12 cellular contexts compared by ENCODE assay signal in genomic region chr7:151125459-151125834, GRCh38. TPM values are rescaled to one million over a fixed set of nuclear protein-coding genes. Genes with fewer than 3 reads are reported as not detected.
A peak's percentile ranks its signal among the peaks of the same experiment; 100 is the strongest.
DNase-seq lines count a peak whose midpoint lies in the region; ATAC-seq and TF ChIP-seq lines count a peak whose summit lies in the region.
"Had no signal": no experiment of that assay in that cellular context is flagged by ENCODE, and none has a peak within 500 bp of the region (broad histone marks: within the 10 kb centered on the region; RNA-seq: fewer than 3 reads in every experiment).

No MANE protein-coding gene starts in this region.

- H3K27me3 Mint-ChIP-seq in nephron progenitor cell (ENCODE audit: low read depth, poor library complexity) = peaks cover 48% of the 10 kb centered on the region
- H3K27me3 Mint-ChIP-seq: activated naive CD8-positive, alpha-beta T cell had no signal

- no peaks in the 10 kb centered on the region for H3K9me3 Mint-ChIP-seq in nephron progenitor cell

- no peak overlapping the region for H3K27ac Mint-ChIP-seq in nephron progenitor cell
- H3K27ac Mint-ChIP-seq: activated naive CD8-positive, alpha-beta T cell had no signal

- peaks cover 50% of the 10 kb centered on the region for H3K36me3 Mint-ChIP-seq in nephron progenitor cell (ENCODE audit: low read depth)

- no peak for TF ChIP-seq CTCF in foreskin fibroblast (IDR thresholded peaks at IDR 0.05; ENCODE audit: low read depth, low read length)
- no peak for TF ChIP-seq CTCF in nephron progenitor cell (IDR thresholded peaks at IDR 0.05)

- H3K4me3 Mint-ChIP-seq in nephron progenitor cell = peak overlapping the region; percentile 81
- H3K4me3 Mint-ChIP-seq: activated naive CD8-positive, alpha-beta T cell had no signal

- intact Hi-C loops in Right ventricle myocardium inferior (cut with DNase I) = loop anchor here (1.0 to 2.0 kb wide), 2 partner anchors 47 to 115 kb away; no protein-coding TSS in a partner anchor
- intact Hi-C loops in cardiac septum (cut with DNase I) = loop anchor here (1.0 kb wide), 1 partner anchor 46 kb away; no protein-coding TSS in a partner anchor

- ATAC-seq in Right ventricle myocardium inferior (peak; percentile 59), HG03139 (IDR thresholded peaks at IDR 0.05; ENCODE audit: unreplicated experiment) (no peak), HG02870 (IDR thresholded peaks at IDR 0.05; ENCODE audit: unreplicated experiment) (no peak)
- ATAC-seq: GM12878, HCT116 had no signal

- peak overlapping the region; percentile 32 to 51 for H3K4me3 ChIP-seq in foreskin fibroblast (ENCODE audit: low read depth in 1 of 2, low read length in 2 of 2)
- H3K4me3 ChIP-seq: GM12878 had no signal

- DNase-seq in Right ventricle myocardium inferior (ENCODE audit: missing footprints) (peak; percentile 85), cardiac septum (ENCODE audit: low spot score) (no peak), foreskin fibroblast (peak in 1 of 2 donors; percentile 66), nephron progenitor cell (peak; percentile 76), C1 segment of cervical spinal cord (lab: John Stamatoyannopoulos, UW) (no peak)
- no peak for DNase-seq in activated naive CD4-positive, alpha-beta T cell treated with Interleukin-2 at 50 U/mL for 16 hours
- DNase-seq: stimulated activated naive CD4-positive, alpha-beta T cell had no signal

- H3K4me1 Mint-ChIP-seq in nephron progenitor cell = peaks cover 47% of the 10 kb centered on the region

RNA-seq across cellular contexts. Expression of gene AGAP3, which starts 39.2 kb away (rescaled TPM):
- total RNA-seq in Right ventricle myocardium inferior (57.4 TPM), cardiac septum (67.5 TPM)

RNA-seq across cellular contexts. Expression of gene GBX1, which starts 42.0 kb away (rescaled TPM):
- total RNA-seq in Right ventricle myocardium inferior (2.4 TPM), cardiac septum (0.57 TPM)
- total RNA-seq: GM12878 had no signal

RNA-seq across cellular contexts. Expression of gene TMUB1, which starts 42.2 kb away (rescaled TPM):
- total RNA-seq in Right ventricle myocardium inferior = 35.5 TPM
- total RNA-seq in cardiac septum = 29.0 TPM

RNA-seq across cellular contexts. Expression of gene FASTK, which starts 44.8 kb away (rescaled TPM):
- total RNA-seq in Right ventricle myocardium inferior (79.2 TPM), cardiac septum (93.3 TPM)

Comparison
In these comparisons a context has a peak if more than half of its experiments do, and no peak if none do; other contexts are left out.
1. DNase-seq: peak in Right ventricle myocardium inferior (single experiment) and nephron progenitor cell (single experiment); none in cardiac septum (single experiment), activated naive CD4-positive, alpha-beta T cell treated with Interleukin-2 at 50 U/mL for 16 hours (single experiment) and C1 segment of cervical spinal cord (0 of 14).